ENCODE assay signal across 13 cellular contexts in genomic region chr10:132533571-132534260, GRCh38. TPM values are rescaled to one million over a fixed set of nuclear protein-coding genes. Genes with fewer than 3 reads are reported as not detected.
DNase-seq lines count a peak whose midpoint lies in the region; ATAC-seq, FAIRE-seq and TF ChIP-seq lines count a peak whose summit lies in the region.
"Had no signal": no experiment of that assay in that cellular context is flagged by ENCODE, and none has a peak within 500 bp of the region (broad histone marks: within the 10 kb centered on the region; RNA-seq: fewer than 3 reads in every experiment).

No MANE protein-coding gene starts in this region.

- peaks cover 5% of the 10 kb centered on the region for H3K36me3 Mint-ChIP-seq in CD4-positive, alpha-beta T cell (ENCODE audit: low read depth)

- CTCF ChIA-PET in CD4-positive, alpha-beta T cell (lab: Charles Lee) = no interaction called here
- CTCF ChIA-PET in Panc1 (lab: Charles Lee) = interaction anchor here (0.7 kb wide), 1 partner anchor 69 kb away, joined by 5 read pairs; no protein-coding TSS in a partner anchor

- peak overlapping the region; percentile 25 for H3K4me3 Mint-ChIP-seq in CD4-positive, alpha-beta T cell
- H3K4me3 Mint-ChIP-seq: stimulated activated memory B cell treated with anti-CD40 and anti-IgM and Interleukin-4, amounts not matched to agents 10 μg/mL and 1 μg/mL and 100 μg/mL, for 72 hours had no signal

- H3K4me1 Mint-ChIP-seq in CD4-positive, alpha-beta T cell (ENCODE audit: low read depth) = peaks cover 12% of the 10 kb centered on the region

- intact Hi-C loops in CD4-positive, alpha-beta T cell (cut with DNase I, micrococcal nuclease) = loop anchor here (2.0 to 10.0 kb wide), 2 partner anchors 75 to 139 kb away; partner anchors contain the start of gene PWWP2B (in 1 of the 2)
- intact Hi-C loops in Panc1 (cut with micrococcal nuclease; ENCODE audit: unreplicated experiment) (no loop called here), pancreas (cut with DNase I) (no loop called here)

- H3K27ac ChIP-seq in CD4-positive, alpha-beta T cell (ENCODE audit: low read depth, low read length) = no peak overlapping the region
- H3K27ac ChIP-seq in Panc1 (ENCODE audit: low read length) (peak overlapping the region; percentile 57), pancreas (no peak overlapping the region)

- no peaks in the 10 kb centered on the region for H3K27me3 ChIP-seq in CD4-positive, alpha-beta T cell (ENCODE audit: control insufficient read depth, insufficient read depth, low read length)
- H3K27me3 ChIP-seq in Panc1 (ENCODE audit: control insufficient read depth, insufficient read depth, low read length) (no peaks in the 10 kb centered on the region), pancreas (no peaks in the 10 kb centered on the region)

- ATAC-seq in CD4-positive, alpha-beta T cell (ENCODE audit: poor library complexity) = no peak
- ATAC-seq in Panc1 (no peak), pancreas (no peak), HG03342 (IDR thresholded peaks at IDR 0.05; ENCODE audit: unreplicated experiment) (no peak)
- ATAC-seq: stimulated activated memory B cell treated with anti-CD40 and anti-IgM and Interleukin-4, amounts not matched to agents 10 μg/mL and 1 μg/mL and 100 μg/mL, for 72 hours had no signal

- TF ChIP-seq CTCF in CD4-positive, alpha-beta T cell (IDR thresholded peaks at IDR 0.05) = no peak
- TF ChIP-seq CTCF in Panc1 (IDR thresholded peaks at IDR 0.05) (no peak), pancreas (IDR thresholded peaks at IDR 0.05) (no peak)

- DNase-seq in CD4-positive, alpha-beta T cell = no peak
- DNase-seq in Panc1 (ENCODE audit: low read depth, low spot score) (no peak), islet precursor cell (peak; percentile 41), pancreas (peak in 4 of 6 donors; percentile 1 to 34 (median 16)), MV-4-11 (lab: John Stamatoyannopoulos, UW) (no peak), GOT3 (lab: John Stamatoyannopoulos, UW) (no peak), NCI-H1105 (lab: John Stamatoyannopoulos, UW) (no peak)
- DNase-seq: NCI-H526 treated with DMSO at 0.1 percent for 48 hours, OCI-M1, small intestine had no signal

- H3K36me3 ChIP-seq in Panc1 (ENCODE audit: control insufficient read depth, insufficient read depth, low read length) (no peaks in the 10 kb centered on the region), pancreas (no peaks in the 10 kb centered on the region)

- no TSS peak for BruUV-seq in Panc1 (replicated peaks; lab: Mats Ljungman, UMichigan)

- H3K27ac Mint-ChIP-seq in CD4-positive, alpha-beta T cell = no peak overlapping the region
- H3K27ac Mint-ChIP-seq: activated T-helper 2 cell treated with anti-CD3 and anti-CD28 coated beads, Interferon-gamma antibody, Interleukin-2, Interleukin-4, amounts not matched to agents 10 μg/mL and 5 μg/mL and 100 μg/mL, durations not matched to agents 14 hours and 24 hours and 36 hours; stimulated activated memory B cell treated with anti-CD40 and anti-IgM and Interleukin-4, amounts not matched to agents 10 μg/mL and 1 μg/mL and 100 μg/mL, for 72 hours had no signal

- POLR2A ChIA-PET in CD4-positive, alpha-beta T cell (lab: Charles Lee) = no interaction called here
- POLR2A ChIA-PET in Panc1 (lab: Charles Lee) = interaction anchor here (0.7 kb wide), 1 partner anchor 450 kb away, joined by 3 read pairs; no protein-coding TSS in a partner anchor

- in situ Hi-C loops in Panc1 (cut with HindIII; ENCODE audit: low pct_unique_long_range_greater_than_20kb, low sequenced_read_pairs) = no loop called here

- WGBS in pancreas, 2 donors = 85 to 92% methylated on average over 12 of the region's 12 CpGs

- H3K9me3 Mint-ChIP-seq in CD4-positive, alpha-beta T cell = peaks cover 3% of the 10 kb centered on the region

- H3K9me3 ChIP-seq in CD4-positive, alpha-beta T cell (ENCODE audit: control insufficient read depth, low read length) = peaks cover 17% of the 10 kb centered on the region
- H3K9me3 ChIP-seq in Panc1 (ENCODE audit: control insufficient read depth, insufficient read depth, low read depth, low read length) (peaks cover 4% of the 10 kb centered on the region; the same call in 1 of the 2 replicates), pancreas (no peaks in the 10 kb centered on the region)

- peaks cover 13% of the 10 kb centered on the region for H3K27me3 Mint-ChIP-seq in CD4-positive, alpha-beta T cell
- H3K27me3 Mint-ChIP-seq: stimulated activated memory B cell treated with anti-CD40 and anti-IgM and Interleukin-4, amounts not matched to agents 10 μg/mL and 1 μg/mL and 100 μg/mL, for 72 hours had no signal

- H3K4me1 ChIP-seq in Panc1 (ENCODE audit: control insufficient read depth, insufficient read depth, low read length) (peaks cover 49% of the 10 kb centered on the region), pancreas (peaks cover 0 to 8% (median 4%) of the 10 kb centered on the region in 3 donors)

- H3K4me3 ChIP-seq in Panc1 (ENCODE audit: low read depth in 2 of 2, low read length in 2 of 2) = no peak overlapping the region
- H3K4me3 ChIP-seq in pancreas = no peak overlapping the region

- FAIRE-seq in pancreas (lab: Jason Lieb, UNC) = no peak
- FAIRE-seq: small intestine had no signal

RNA-seq across cellular contexts. Expression of gene INPP5A, which starts 3.9 kb away (rescaled TPM):
- total RNA-seq in CD4-positive, alpha-beta T cell = 10 to 100 TPM; 22.0 to 24.8 TPM
- total RNA-seq in Panc1 (2021; ENCODE audit: unreplicated experiment) = 60.0 TPM
- polyA plus RNA-seq in Panc1 (2012; ENCODE audit: insufficient read length) = 78.4 TPM
- 10 to 100 TPM in 5 of 6 donors, 1 to 10 TPM in 1; 8.9 to 15.6 (median 11.9) TPM for total RNA-seq in pancreas
- polyA plus RNA-seq in pancreas = 10 to 100 TPM in 1 of 2 donors, 1 to 10 TPM in 1; 5.9 to 11.4 TPM

Comparison
In these comparisons a context has a peak if more than half of its experiments do, and no peak if none do; other contexts are left out.
1. DNase-seq: peak in islet precursor cell (single experiment) and pancreas (4 of 6); none in CD4-positive, alpha-beta T cell (0 of 10), Panc1 (single experiment), MV-4-11 (single experiment), GOT3 (single experiment) and NCI-H1105 (single experiment).
2. intact Hi-C loops: an anchor here in CD4-positive, alpha-beta T cell (2.0 to 10.0 kb wide); none called in Panc1 and pancreas.